Comparison of ENCODE assay signal across 8 cellular contexts in the genomic region with DNA sequence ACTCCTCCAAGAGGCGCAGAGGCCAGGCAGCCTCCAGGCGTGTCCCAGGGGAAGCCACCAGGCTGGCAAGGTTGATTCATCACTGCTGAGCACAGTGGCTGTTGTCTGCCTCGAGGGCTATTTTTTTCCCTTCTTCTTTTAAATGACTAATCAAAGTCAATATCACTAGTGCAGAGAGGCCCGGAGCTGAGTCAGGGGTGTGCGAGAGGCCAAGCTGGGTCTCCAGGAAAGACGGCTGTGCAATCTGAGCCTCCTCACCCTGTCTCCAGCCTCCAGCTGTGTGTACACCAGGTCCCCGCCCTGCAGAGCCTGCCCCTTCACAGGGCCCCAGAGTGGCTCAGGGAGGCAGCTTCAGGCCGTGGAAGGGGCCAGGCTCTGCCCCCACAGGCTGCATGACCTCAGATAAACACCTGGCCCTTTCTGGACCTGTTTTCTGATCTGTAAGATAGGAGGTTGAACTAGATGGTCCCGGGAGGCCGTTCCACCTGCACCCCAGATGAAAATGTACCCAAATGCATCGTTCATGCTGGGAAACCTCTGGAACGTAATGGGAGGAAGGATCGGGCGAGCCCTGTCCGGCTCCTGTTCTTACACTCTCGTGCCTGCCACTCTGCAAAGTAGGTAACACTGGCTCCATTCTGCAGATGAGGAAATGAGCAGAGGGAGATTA. TPM values are rescaled to one million over a fixed set of nuclear protein-coding genes. Genes with fewer than 3 reads are reported as not detected.
A peak's percentile ranks its signal among the peaks of the same experiment; 100 is the strongest.
DNase-seq lines count a peak whose midpoint lies in the region; ATAC-seq lines count a peak whose summit lies in the region.

No MANE protein-coding gene starts in this region.

- peaks cover 27% of the 10 kb centered on the region for H3K36me3 Mint-ChIP-seq in activated T-helper 17 cell treated with anti-CD3 and anti-CD28 coated beads, Interleukin-2, amount 50 U/mL, for 72 hours (ENCODE audit: low read depth)

- peak; percentile 71 for ATAC-seq in activated T-helper 17 cell treated with anti-CD3 and anti-CD28 coated beads, Interleukin-2, amount 50 U/mL, for 72 hours (replicated peaks)
- ATAC-seq in GM18502 (IDR thresholded peaks at IDR 0.05; ENCODE audit: poor library complexity, unreplicated experiment) (no peak), GM21737 (IDR thresholded peaks at IDR 0.05; ENCODE audit: unreplicated experiment) (no peak)

- no peaks in the 10 kb centered on the region for H3K9me3 Mint-ChIP-seq in activated T-helper 17 cell treated with anti-CD3 and anti-CD28 coated beads, Interleukin-2, amount 50 U/mL, for 72 hours

- H3K4me1 Mint-ChIP-seq in activated T-helper 17 cell treated with anti-CD3 and anti-CD28 coated beads, Interleukin-2, amount 50 U/mL, for 72 hours: peaks cover 24% of the 10 kb centered on the region

- no peaks in the 10 kb centered on the region for H3K27me3 Mint-ChIP-seq in activated T-helper 17 cell treated with anti-CD3 and anti-CD28 coated beads, Interleukin-2, amount 50 U/mL, for 72 hours

- H3K4me3 Mint-ChIP-seq in activated T-helper 17 cell treated with anti-CD3 and anti-CD28 coated beads, Interleukin-2, amount 50 U/mL, for 72 hours: peak overlapping the region; percentile 70

- peak overlapping the region; percentile 79 for H3K27ac Mint-ChIP-seq in activated T-helper 17 cell treated with anti-CD3 and anti-CD28 coated beads, Interleukin-2, amount 50 U/mL, for 72 hours

- DNase-seq in activated naive CD4-positive, alpha-beta T cell treated with Interleukin-2 at 50 U/mL for 16 hours: peak; percentile 58
- no peak for DNase-seq in activated naive CD4-positive, alpha-beta T cell (lab: John Stamatoyannopoulos, UW)
- DNase-seq in NCI-H345 (lab: John Stamatoyannopoulos, UW): peak; percentile 80
- peak; percentile 92 for DNase-seq in left kidney (ENCODE audit: low read depth, low spot score)
- DNase-seq in ecto neural progenitor cell (ENCODE audit: low spot score): no peak

RNA-seq across cellular contexts. Expression of a gene that starts 3.7 kb away (rescaled TPM):
- total RNA-seq in activated T-helper 17 cell treated with anti-CD3 and anti-CD28 coated beads, Interleukin-2, amount 50 U/mL, for 72 hours: 10 to 100 TPM; 16.8 to 40.9 TPM

RNA-seq across cellular contexts. Expression of a gene that starts 22.8 kb away (rescaled TPM):
- 10 to 100 TPM; 11.9 to 21.2 TPM for total RNA-seq in activated T-helper 17 cell treated with anti-CD3 and anti-CD28 coated beads, Interleukin-2, amount 50 U/mL, for 72 hours

RNA-seq across cellular contexts. Expression of a gene that starts 32.4 kb away (rescaled TPM):
- 10 to 100 TPM; 54.6 to 82.3 TPM for total RNA-seq in activated T-helper 17 cell treated with anti-CD3 and anti-CD28 coated beads, Interleukin-2, amount 50 U/mL, for 72 hours

RNA-seq across cellular contexts. Expression of a gene that starts 32.5 kb away (rescaled TPM):
- total RNA-seq in activated T-helper 17 cell treated with anti-CD3 and anti-CD28 coated beads, Interleukin-2, amount 50 U/mL, for 72 hours: 1 to 10 TPM; 5.3 to 7.6 TPM

RNA-seq across cellular contexts. Expression of a gene that starts 48.2 kb away (rescaled TPM):
- under 1 TPM; 0.15 to 0.48 TPM for total RNA-seq in activated T-helper 17 cell treated with anti-CD3 and anti-CD28 coated beads, Interleukin-2, amount 50 U/mL, for 72 hours

Comparison
In these comparisons a context has a peak if more than half of its experiments do, and no peak if none do; other contexts are left out.
1. DNase-seq: peak in activated naive CD4-positive, alpha-beta T cell treated with Interleukin-2 at 50 U/mL for 16 hours (single experiment), NCI-H345 (single experiment) and left kidney (single experiment); none in activated naive CD4-positive, alpha-beta T cell (0 of 4) and ecto neural progenitor cell (single experiment).